In genomic region chr7:45085619-45086200, GRCh38 we compare ENCODE assay signal across 24 cellular contexts.
"Had no signal": no experiment of that assay in that cellular context is flagged by ENCODE, and none has a peak within 500 bp of the region (broad histone marks: within the 10 kb centered on the region; RNA-seq: fewer than 3 reads in every experiment).

No MANE protein-coding gene starts in this region.

- H3K9me3 Mint-ChIP-seq: activated CD4-positive, alpha-beta T cell treated with anti-CD3 and anti-CD28 coated beads, Interleukin-2, amount 10 ng/mL, durations not matched to agents 24 days and 14 days; activated CD8-positive, alpha-beta T cell treated with anti-CD3 and anti-CD28 coated beads for 36 hours; activated naive CD4-positive, alpha-beta T cell treated with anti-CD3 and anti-CD28 coated beads, Interleukin-2, amount 50 U/mL, for 24 hours; memory B cell; neural crest cell; stimulated activated naive CD8-positive, alpha-beta T cell treated with anti-CD3 and anti-CD28 coated beads, Interleukin-15, Interleukin-2, amounts not matched to agents 100 ng/mL and 50 ng/mL, for 24 hours; T-cell; T-helper 2 cell treated with Interferon-gamma antibody and Interleukin-4, amounts not matched to agents 5 μg/mL and 100 μg/mL, for 36 hours had no signal

- H3K4me3 Mint-ChIP-seq: activated CD4-positive, alpha-beta T cell treated with anti-CD3 and anti-CD28 coated beads, Interleukin-2, amount 10 ng/mL, durations not matched to agents 24 days and 14 days; activated CD8-positive, alpha-beta memory T cell treated with anti-CD3 and anti-CD28 coated beads, Interleukin-2, amount 10 ng/mL, durations not matched to agents 7 days and 5 days; activated CD8-positive, alpha-beta T cell treated with anti-CD3 and anti-CD28 coated beads for 36 hours; memory B cell; neural crest cell; stimulated activated naive CD8-positive, alpha-beta T cell treated with anti-CD3 and anti-CD28 coated beads, Interleukin-15, Interleukin-2, amounts not matched to agents 100 ng/mL and 50 ng/mL, for 24 hours; T-cell; T-helper 2 cell treated with Interferon-gamma antibody and Interleukin-4, amounts not matched to agents 5 μg/mL and 100 μg/mL, for 36 hours had no signal

- H3K27ac Mint-ChIP-seq: activated CD4-positive, alpha-beta T cell treated with anti-CD3 and anti-CD28 coated beads, Interleukin-2, amount 10 ng/mL, durations not matched to agents 24 days and 14 days; activated CD8-positive, alpha-beta memory T cell treated with anti-CD3 and anti-CD28 coated beads, Interleukin-2, amount 10 ng/mL, durations not matched to agents 7 days and 5 days; activated CD8-positive, alpha-beta T cell treated with anti-CD3 and anti-CD28 coated beads for 36 hours; activated naive CD4-positive, alpha-beta T cell treated with anti-CD3 and anti-CD28 coated beads, Interleukin-2, amount 50 U/mL, for 24 hours; memory B cell; progenitor cell of endocrine pancreas; stimulated activated naive CD8-positive, alpha-beta T cell treated with anti-CD3 and anti-CD28 coated beads, Interleukin-15, Interleukin-2, amounts not matched to agents 100 ng/mL and 50 ng/mL, for 24 hours; T-cell; T-helper 2 cell treated with Interferon-gamma antibody and Interleukin-4, amounts not matched to agents 5 μg/mL and 100 μg/mL, for 36 hours had no signal

- H3K27ac ChIP-seq: brain microvascular endothelial cell, coronary artery, epithelial cell of prostate, gastroesophageal sphincter, suprapubic skin, transverse colon, uterus, VCaP had no signal

- ATAC-seq: activated CD4-positive, CD25-positive, alpha-beta regulatory T cell treated with anti-CD3 and anti-CD28 coated beads, Interleukin-2, amount 50 U/mL, for 24 hours; activated CD8-positive, alpha-beta memory T cell treated with anti-CD3 and anti-CD28 coated beads, Interleukin-2, amount 10 ng/mL, durations not matched to agents 7 days and 5 days; activated CD8-positive, alpha-beta T cell treated with anti-CD3 and anti-CD28 coated beads for 36 hours; gastroesophageal sphincter; left colon; T-cell had no signal

- H3K4me1 Mint-ChIP-seq: memory B cell had no signal

- DNase-seq: activated CD4-positive, alpha-beta T cell treated with anti-CD3 and anti-CD28 coated beads, Interleukin-2, amount 10 ng/mL, durations not matched to agents 24 days and 14 days; activated CD8-positive, alpha-beta memory T cell treated with anti-CD3 and anti-CD28 coated beads, Interleukin-2, amount 10 ng/mL, durations not matched to agents 7 days and 5 days; activated CD8-positive, alpha-beta T cell treated with anti-CD3 and anti-CD28 coated beads for 36 hours; activated T-cell treated with anti-CD3 and anti-CD28 coated beads for 4 hours; brain microvascular endothelial cell; central memory CD4-positive, alpha-beta T cell; retina; stimulated activated CD4-positive, alpha-beta T cell treated with anti-CD3 and anti-CD28 coated beads, Interleukin-4, amount 100 ng/mL, for 24 hours; T-cell; transverse colon; uterus had no signal

- H3K36me3 Mint-ChIP-seq: activated CD8-positive, alpha-beta memory T cell treated with anti-CD3 and anti-CD28 coated beads, Interleukin-2, amount 10 ng/mL, durations not matched to agents 7 days and 5 days; activated naive CD4-positive, alpha-beta T cell treated with anti-CD3 and anti-CD28 coated beads, Interleukin-2, amount 50 U/mL, for 24 hours; memory B cell; T-cell had no signal
